ENCODE assay signal across 8 cellular contexts in the genomic region with DNA sequence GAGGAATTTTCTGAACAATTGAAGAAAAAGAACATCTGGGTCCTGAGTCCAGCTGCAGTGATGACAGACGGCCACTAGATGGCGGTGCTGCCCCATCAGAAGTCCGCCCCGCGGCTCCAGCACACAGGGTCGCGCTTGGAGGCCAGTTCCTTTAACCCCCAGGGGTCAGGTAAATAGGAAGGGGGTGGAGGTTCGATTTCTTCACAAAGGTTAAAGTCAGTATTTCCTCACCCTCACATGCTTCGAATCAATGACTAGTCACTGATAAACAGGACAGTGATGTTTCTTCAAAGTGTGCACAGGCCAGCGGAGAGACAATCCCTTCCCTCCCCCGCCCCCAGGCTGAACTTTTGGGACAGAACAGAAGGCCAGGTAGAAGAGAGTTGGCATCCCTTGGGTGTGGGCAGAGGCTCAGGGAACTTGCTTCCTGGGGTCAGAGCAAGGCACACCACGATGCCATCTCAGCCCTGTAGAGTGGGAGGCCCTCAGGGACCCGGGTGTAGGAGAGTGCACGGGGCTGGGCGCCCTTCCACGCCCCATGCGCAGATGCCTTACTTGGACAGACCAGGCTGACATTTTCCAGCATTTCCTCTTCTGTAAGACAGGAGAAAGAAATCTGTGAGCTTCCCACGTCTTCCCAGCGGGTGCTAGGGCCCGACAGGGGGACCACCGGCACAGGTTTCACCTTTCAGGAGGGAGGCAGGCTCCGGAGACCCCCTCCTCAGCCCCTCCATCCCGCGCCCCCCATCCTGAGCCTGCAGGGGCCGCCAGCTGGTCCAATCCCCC. TPM values are rescaled to one million over a fixed set of nuclear protein-coding genes. Genes with fewer than 3 reads are reported as not detected.
DNase-seq lines count a peak whose midpoint lies in the region; ATAC-seq and TF ChIP-seq lines count a peak whose summit lies in the region.

No MANE protein-coding gene starts in this region.

- no peak overlapping the region for H3K27ac ChIP-seq in Panc1 (ENCODE audit: low read length)
- no peak overlapping the region for H3K27ac ChIP-seq in osteoblast (ENCODE audit: low read depth, low read length)
- H3K27ac ChIP-seq in tibial nerve = peak overlapping the region in 2 of 4 donors; percentile 24 to 77

- H3K27me3 Mint-ChIP-seq in CD14-positive monocyte (ENCODE audit: low read depth in 3 of 3) = peaks cover 17 to 31% (median 28%) of the 10 kb centered on the region in 3 donors

- peak overlapping the region in 1 of 2 donors; percentile 33 for H3K4me3 Mint-ChIP-seq in CD14-positive monocyte

- no peaks in the 10 kb centered on the region for H3K36me3 Mint-ChIP-seq in CD14-positive monocyte

- ATAC-seq in GM19025 (IDR thresholded peaks at IDR 0.05; ENCODE audit: low read depth, unreplicated experiment) (peak; percentile 73), HG03378 (IDR thresholded peaks at IDR 0.05; ENCODE audit: unreplicated experiment) (peak; percentile 79), Panc1 (peak; percentile 78)

- no peaks in the 10 kb centered on the region for H4K20me1 ChIP-seq in osteoblast (ENCODE audit: insufficient read depth, low read length)

- no peak for TF ChIP-seq POLR2A in tibial nerve (IDR thresholded peaks at IDR 0.05)

- peaks cover 3% of the 10 kb centered on the region for H3K4me1 Mint-ChIP-seq in CD14-positive monocyte

- DNase-seq in CD14-positive monocyte (ENCODE audit: low spot score) (no peak), Panc1 (ENCODE audit: low read depth, low spot score) (peak; percentile 18), glomerular endothelial cell (ENCODE audit: extremely low read depth, low read depth, low spot score) (peak; percentile 22), osteoblast (ENCODE audit: insufficient read length, low spot score, missing footprints) (peak; percentile 91), tibial nerve (ENCODE audit: low spot score in 2 of 2) (peak; percentile 60 to 71)
- DNase-seq in activated naive CD4-positive, alpha-beta T cell (lab: John Stamatoyannopoulos, UW) = peak; percentile 7 to 26 (median 16)

- TF ChIP-seq CTCF in CD14-positive monocyte (IDR thresholded peaks at IDR 0.05) = peak; percentile 97
- peak; percentile 97 for TF ChIP-seq CTCF in Panc1 (IDR thresholded peaks at IDR 0.05)
- peak; percentile 98 for TF ChIP-seq CTCF in osteoblast (IDR thresholded peaks at IDR 0.05; ENCODE audit: extremely low read depth, low read depth, low read length)
- TF ChIP-seq CTCF in tibial nerve (IDR thresholded peaks at IDR 0.05) = peak; percentile 91 to 100 (median 98)

- CTCF ChIA-PET in Panc1 (lab: Charles Lee) = interaction anchor here (0.7 kb wide), 1 partner anchor 100 kb away, joined by 4 read pairs; no protein-coding TSS in a partner anchor

- TF ChIP-seq EP300 in tibial nerve (IDR thresholded peaks at IDR 0.05) = peak in 1 of 2 donors; percentile 23

- intact Hi-C loops in CD14-positive monocyte (cut with micrococcal nuclease) (loop anchor here (2.0 to 10.0 kb wide), 3 partner anchors 274 to 1312 kb away; no protein-coding TSS in a partner anchor), Panc1 (cut with micrococcal nuclease; ENCODE audit: unreplicated experiment) (loop anchor here (1.0 kb wide), 1 partner anchor 75 kb away; no protein-coding TSS in a partner anchor)

- BruUV-seq in Panc1 (replicated peaks; lab: Mats Ljungman, UMichigan) = no TSS peak

- no peak overlapping the region for H3K27ac Mint-ChIP-seq in CD14-positive monocyte

- no peaks in the 10 kb centered on the region for H3K79me2 ChIP-seq in osteoblast (ENCODE audit: insufficient read depth, low read length)

- H3K4me2 ChIP-seq in osteoblast (ENCODE audit: insufficient read depth, low read length) = peak overlapping the region; percentile 49

- POLR2A ChIA-PET in Panc1 (lab: Charles Lee) = no interaction called here

- H3K4me3 ChIP-seq in Panc1 (ENCODE audit: low read depth in 2 of 2, low read length in 2 of 2) = no peak overlapping the region
- H3K4me3 ChIP-seq in osteoblast (ENCODE audit: insufficient read depth, low read length) = no peak overlapping the region
- peak overlapping the region in 3 of 4 donors; percentile 2 to 27 (median 19) for H3K4me3 ChIP-seq in tibial nerve

- in situ Hi-C loops in Panc1 (cut with HindIII; ENCODE audit: low pct_unique_long_range_greater_than_20kb, low sequenced_read_pairs) = no loop called here

- no peaks in the 10 kb centered on the region for H3K4me1 ChIP-seq in Panc1 (ENCODE audit: control insufficient read depth, insufficient read depth, low read length)
- H3K4me1 ChIP-seq in osteoblast (ENCODE audit: insufficient read depth, low read length) = no peaks in the 10 kb centered on the region
- H3K4me1 ChIP-seq in tibial nerve = peaks cover 0 to 38% (median 11%) of the 10 kb centered on the region in 4 donors

- H3K9me3 ChIP-seq in Panc1 (ENCODE audit: control insufficient read depth, insufficient read depth, low read depth, low read length) (no peaks in the 10 kb centered on the region), osteoblast (ENCODE audit: low read depth, low read length) (no peaks in the 10 kb centered on the region), tibial nerve (no peaks in the 10 kb centered on the region)

- H3K36me3 ChIP-seq in Panc1 (ENCODE audit: control insufficient read depth, insufficient read depth, low read length) = no peaks in the 10 kb centered on the region
- no peaks in the 10 kb centered on the region for H3K36me3 ChIP-seq in osteoblast (ENCODE audit: insufficient read depth, low read length)
- H3K36me3 ChIP-seq in tibial nerve = no peaks in the 10 kb centered on the region

- H3K27me3 ChIP-seq in Panc1 (ENCODE audit: control insufficient read depth, insufficient read depth, low read length) (peaks cover 5% of the 10 kb centered on the region), osteoblast (ENCODE audit: insufficient read depth, low read length) (peaks cover 6% of the 10 kb centered on the region), tibial nerve (no peaks in the 10 kb centered on the region)

- 25 to 31% methylated on average over 19 to 21 of the region's 25 CpGs for WGBS in tibial nerve, 2 donors

- H2AFZ ChIP-seq in osteoblast (ENCODE audit: low read length) = no peak overlapping the region

- peaks cover 0 to 6% (median 0%) of the 10 kb centered on the region in 7 donors for H3K9me3 Mint-ChIP-seq in CD14-positive monocyte

RNA-seq across cellular contexts. Expression of gene APOB, which starts 0.7 kb away (rescaled TPM):
- polyA plus RNA-seq in CD14-positive monocyte = under 1 TPM in 1 of 2 donors, not detected in 1; 0.02 TPM
- total RNA-seq in Panc1 (2021; ENCODE audit: unreplicated experiment) = 1.2 TPM
- polyA plus RNA-seq in Panc1 (2012; ENCODE audit: insufficient read length) = not detected
- total RNA-seq in glomerular endothelial cell = 0.10 and 0.18 TPM in 2 replicates
- under 0.01 TPM in 2 replicates for total RNA-seq in osteoblast
- 1 to 10 TPM; 2.1 to 4.2 (median 2.9) TPM for total RNA-seq in tibial nerve

Comparison
In these comparisons a context has a peak if more than half of its experiments do, and no peak if none do; other contexts are left out.
1. H3K4me3 ChIP-seq: peak in tibial nerve (3 of 4); none in Panc1 (0 of 2) and osteoblast (single experiment).
2. Peak in every context shown above with its lines, with median percentiles within 50 percentile points of each other: CTCF ChIP-seq and ATAC-seq.